ENCODE assay signal across 27 cellular contexts in the genomic region with DNA sequence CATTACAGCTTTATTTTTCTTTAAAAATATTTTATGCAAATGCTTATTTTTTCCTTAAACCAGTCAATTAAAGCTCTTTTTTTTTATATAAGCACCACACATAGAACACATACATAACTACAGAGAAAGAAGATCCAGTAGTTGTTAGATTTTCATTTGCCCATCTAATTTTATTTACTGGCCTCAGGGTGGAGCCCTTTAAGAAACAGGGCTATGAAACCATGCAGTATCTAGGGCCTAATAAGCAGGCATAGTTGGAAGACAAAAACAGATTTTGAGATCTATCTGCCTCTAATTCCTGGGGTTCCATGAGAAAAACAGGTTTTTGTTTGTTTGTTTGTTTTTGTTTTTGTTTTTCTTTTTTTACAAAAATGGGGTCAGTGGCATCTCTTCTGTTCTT.
"Had no signal": no experiment of that assay in that cellular context is flagged by ENCODE, and none has a peak within 500 bp of the region (broad histone marks: within the 10 kb centered on the region; RNA-seq: fewer than 3 reads in every experiment).

No MANE protein-coding gene starts in this region.

- H3K9ac ChIP-seq: parathyroid adenoma had no signal

- H3K79me2 ChIP-seq: parathyroid adenoma had no signal

- H3K27me3 Mint-ChIP-seq: naive thymus-derived CD8-positive, alpha-beta T cell; progenitor cell of endocrine pancreas; stimulated activated naive CD8-positive, alpha-beta T cell treated with anti-CD3 and anti-CD28 coated beads, Interleukin-15, amount 100 ng/mL, for 72 hours had no signal

- H3K4me1 Mint-ChIP-seq: naive thymus-derived CD8-positive, alpha-beta T cell; stimulated activated naive CD8-positive, alpha-beta T cell treated with anti-CD3 and anti-CD28 coated beads, Interleukin-15, amount 100 ng/mL, for 72 hours had no signal

- H3K4me2 ChIP-seq: smooth muscle cell had no signal

- H3K27ac Mint-ChIP-seq: naive thymus-derived CD8-positive, alpha-beta T cell; nephron progenitor cell; progenitor cell of endocrine pancreas; stimulated activated naive CD8-positive, alpha-beta T cell treated with anti-CD3 and anti-CD28 coated beads, Interleukin-15, amount 100 ng/mL, for 72 hours had no signal

- DNase-seq: dermis blood vessel endothelial cell; effector memory CD4-positive, alpha-beta T cell; erythroblast; esophagus squamous epithelium; gastrocnemius medialis; head of caudate nucleus; left ventricle myocardium superior; lower lobe of right lung; naive thymus-derived CD8-positive, alpha-beta T cell; nephron progenitor cell; stimulated activated CD4-positive, alpha-beta T cell treated with anti-CD3 and anti-CD28 coated beads, Interleukin-12 subunit alpha, Interleukin-12 subunit beta, amount 100 ng/mL, for 4 hours; stimulated activated CD4-positive, alpha-beta T cell treated with anti-CD3 and anti-CD28 coated beads, Interleukin-1b, Interleukin-23, amount 100 ng/mL, for 48 hours; stimulated activated CD4-positive, alpha-beta T cell treated with anti-CD3 and anti-CD28 coated beads, Interleukin-4, amount 100 ng/mL, for 1 hour; stimulated activated CD8-positive, alpha-beta memory T cell treated with anti-CD3 and anti-CD28 coated beads, Interleukin-4, amount 100 ng/mL, for 48 hours; stimulated activated naive CD4-positive, alpha-beta T cell; stimulated activated naive CD8-positive, alpha-beta T cell treated with anti-CD3 and anti-CD28 coated beads, Interleukin-15, amount 100 ng/mL, for 72 hours; transverse colon; upper lobe of right lung; uterus had no signal

- H3K9me3 ChIP-seq: esophagus squamous epithelium, lower lobe of right lung, neutrophil, suprapubic skin, transverse colon, upper lobe of right lung, uterus had no signal

- H3K4me1 ChIP-seq: esophagus squamous epithelium, gastrocnemius medialis, lower lobe of right lung, parathyroid adenoma, right atrium auricular region, suprapubic skin, transverse colon, upper lobe of right lung, uterus had no signal

- H3K27me3 ChIP-seq: esophagus squamous epithelium, gastrocnemius medialis, neutrophil, right atrium auricular region, suprapubic skin, transverse colon, upper lobe of right lung, uterus had no signal

- ATAC-seq: gastrocnemius medialis; left ventricle myocardium superior; lower lobe of right lung; naive thymus-derived CD8-positive, alpha-beta T cell; sciatic nerve; stimulated activated naive CD8-positive, alpha-beta T cell treated with anti-CD3 and anti-CD28 coated beads, Interleukin-15, amount 100 ng/mL, for 72 hours; upper lobe of right lung had no signal

- H2AFZ ChIP-seq: parathyroid adenoma had no signal

- H3K27ac ChIP-seq: coronary artery, esophagus squamous epithelium, gastrocnemius medialis, lower lobe of right lung, neutrophil, parathyroid adenoma, right atrium auricular region, suprapubic skin, transverse colon, upper lobe of right lung, uterus had no signal

- H3K4me3 Mint-ChIP-seq: naive thymus-derived CD8-positive, alpha-beta T cell; nephron progenitor cell; stimulated activated naive CD8-positive, alpha-beta T cell treated with anti-CD3 and anti-CD28 coated beads, Interleukin-15, amount 100 ng/mL, for 72 hours had no signal
